ENCODE assay signal across 9 cellular contexts in genomic region chr6:137968901-137969300, GRCh38.
DNase-seq lines count a peak whose midpoint lies in the region; ATAC-seq and TF ChIP-seq lines count a peak whose summit lies in the region.
"Had no signal": no experiment of that assay in that cellular context is flagged by ENCODE, and none has a peak within 500 bp of the region (broad histone marks: within the 10 kb centered on the region; RNA-seq: fewer than 3 reads in every experiment).

No MANE protein-coding gene starts in this region.

- intact Hi-C loops in activated CD4-positive, alpha-beta memory T cell treated with anti-CD3 and anti-CD28 coated beads for 36 hours (cut with micrococcal nuclease), result loop anchor here (1.0 to 2.0 kb wide), 3 partner anchors 9 to 312 kb away; no protein-coding TSS in a partner anchor

- no peaks in the 10 kb centered on the region for H3K27me3 Mint-ChIP-seq in activated CD4-positive, alpha-beta memory T cell treated with anti-CD3 and anti-CD28 coated beads for 36 hours

- H3K36me3 Mint-ChIP-seq in activated CD4-positive, alpha-beta memory T cell treated with anti-CD3 and anti-CD28 coated beads for 36 hours, result no peaks in the 10 kb centered on the region

- H3K27ac Mint-ChIP-seq in activated CD4-positive, alpha-beta memory T cell treated with anti-CD3 and anti-CD28 coated beads for 36 hours, result peak overlapping the region; percentile 72

- H3K4me1 ChIP-seq in osteoblast (ENCODE audit: insufficient read depth, low read length), result peaks cover 21% of the 10 kb centered on the region

- peak; percentile 42 for ATAC-seq in HG02973 (IDR thresholded peaks at IDR 0.05; ENCODE audit: unreplicated experiment)

- CTCF ChIA-PET in activated CD4-positive, alpha-beta memory T cell treated with anti-CD3 and anti-CD28 coated beads for 36 hours (lab: Charles Lee), result interaction anchor here (0.5 to 2.0 kb wide), 7 partner anchors 9 to 264 kb away, joined by 3 to 5 read pairs (median 3); no protein-coding TSS in a partner anchor
- CTCF ChIA-PET in RWPE1 (lab: Yijun Ruan, JAX), result no interaction called here

- H4K20me1 ChIP-seq in osteoblast (ENCODE audit: insufficient read depth, low read length), result no peaks in the 10 kb centered on the region

- H3K27me3 ChIP-seq in osteoblast (ENCODE audit: insufficient read depth, low read length), result no peaks in the 10 kb centered on the region

- H3K4me3 ChIP-seq in osteoblast (ENCODE audit: insufficient read depth, low read length), result no peak overlapping the region

- H3K9me3 ChIP-seq in osteoblast (ENCODE audit: low read depth, low read length), result no peaks in the 10 kb centered on the region

- no peak overlapping the region for H3K27ac ChIP-seq in osteoblast (ENCODE audit: low read depth, low read length)
- H3K27ac ChIP-seq in RWPE1, result no peak overlapping the region
- H3K27ac ChIP-seq: WERI-Rb-1 had no signal

- no peaks in the 10 kb centered on the region for H3K36me3 ChIP-seq in osteoblast (ENCODE audit: insufficient read depth, low read length)
- H3K36me3 ChIP-seq: WERI-Rb-1 had no signal

- peak overlapping the region; percentile 71 for H3K4me2 ChIP-seq in osteoblast (ENCODE audit: insufficient read depth, low read length)

- H3K9me3 Mint-ChIP-seq in activated CD4-positive, alpha-beta memory T cell treated with anti-CD3 and anti-CD28 coated beads for 36 hours, result no peaks in the 10 kb centered on the region

- no peaks in the 10 kb centered on the region for H3K79me2 ChIP-seq in osteoblast (ENCODE audit: insufficient read depth, low read length)

- POLR2A ChIA-PET in activated CD4-positive, alpha-beta memory T cell treated with anti-CD3 and anti-CD28 coated beads for 36 hours (lab: Charles Lee), result interaction anchor here (0.9 to 2.1 kb wide), 5 partner anchors 87 to 270 kb away, joined by 3 to 7 read pairs (median 5); partner anchors contain the start of gene TNFAIP3
- POLR2A ChIA-PET in RWPE1 (lab: Yijun Ruan, JAX; ENCODE audit: low non-redundant PET), result no interaction called here

- DNase-seq in GM13977 (ENCODE audit: low spot score) (peak; percentile 40), osteoblast (ENCODE audit: insufficient read length, low spot score, missing footprints) (no peak), RWPE1 (ENCODE audit: low spot score) (no peak), pons (ENCODE audit: low spot score) (no peak), NCI-H187 (lab: John Stamatoyannopoulos, UW) (no peak)
- DNase-seq in activated CD4-positive, alpha-beta memory T cell treated with anti-CD3 and anti-CD28 coated beads for 36 hours, result no peak
- DNase-seq: NCI-H1930, WERI-Rb-1 had no signal

- no peak overlapping the region for H2AFZ ChIP-seq in osteoblast (ENCODE audit: low read length)

- in situ Hi-C loops in GM13977 (cut with MboI; ENCODE audit: low pct_unique_long_range_greater_than_20kb, low sequenced_read_pairs, unreplicated experiment), result no loop called here

- H3K4me1 Mint-ChIP-seq in activated CD4-positive, alpha-beta memory T cell treated with anti-CD3 and anti-CD28 coated beads for 36 hours (ENCODE audit: low read depth), result peaks cover 45% of the 10 kb centered on the region

- peak overlapping the region; percentile 41 for H3K4me3 Mint-ChIP-seq in activated CD4-positive, alpha-beta memory T cell treated with anti-CD3 and anti-CD28 coated beads for 36 hours

- no peak for TF ChIP-seq CTCF in GM13977 (IDR thresholded peaks at IDR 0.05; ENCODE audit: extremely low read depth, insufficient read depth, missing control alignments)
- no peak for TF ChIP-seq CTCF in osteoblast (IDR thresholded peaks at IDR 0.05; ENCODE audit: extremely low read depth, low read depth, low read length)
- TF ChIP-seq CTCF in RWPE1 (conservative IDR thresholded peaks at IDR 0.05; ENCODE audit: low read depth), result no peak
